ENCODE assay signal across 8 cellular contexts in the genomic region with DNA sequence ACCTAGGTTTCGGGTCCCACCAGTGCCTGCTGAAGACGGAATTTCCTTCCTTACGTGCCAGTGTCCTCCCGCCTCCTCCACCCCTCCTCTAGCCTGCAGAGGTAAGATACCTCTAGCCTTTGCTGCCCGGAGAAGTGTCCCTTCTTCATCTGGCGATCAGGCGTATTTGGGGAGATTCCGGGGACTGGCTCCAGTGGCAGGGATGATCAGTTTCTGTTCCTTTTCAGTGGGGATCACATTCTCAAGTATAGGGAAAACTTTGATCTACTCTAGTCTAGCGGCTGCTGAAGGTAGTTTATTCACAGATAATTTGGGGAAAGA. TPM values are rescaled to one million over a fixed set of nuclear protein-coding genes. Genes with fewer than 3 reads are reported as not detected.
A peak's percentile ranks its signal among the peaks of the same experiment; 100 is the strongest.
DNase-seq lines count a peak whose midpoint lies in the region; ATAC-seq and TF ChIP-seq lines count a peak whose summit lies in the region.

No MANE protein-coding gene starts in this region.

- CTCF ChIA-PET in HEK293 (lab: Yijun Ruan, JAX): interaction anchor here (0.6 to 1.8 kb wide), 4 partner anchors 70 to 225 kb away, joined by 3 to 6 read pairs (median 3); no protein-coding TSS in a partner anchor

- no peaks in the 10 kb centered on the region for H3K36me3 ChIP-seq in CD4-positive, CD25-positive, alpha-beta regulatory T cell (ENCODE audit: control insufficient read depth, insufficient read depth, low read length)
- H3K36me3 ChIP-seq in HEK293 (ENCODE audit: control insufficient read depth in 2 of 2, insufficient read depth in 1 of 2, low read length in 2 of 2) (no peaks in the 10 kb centered on the region), SJSA1 (peaks cover 5% of the 10 kb centered on the region), esophagus (ENCODE audit: control insufficient read depth in 2 of 2, insufficient read depth in 2 of 2, low read length in 1 of 2) (no peaks in the 10 kb centered on the region), neutrophil (no peaks in the 10 kb centered on the region)

- H3K27me3 ChIP-seq in CD4-positive, CD25-positive, alpha-beta regulatory T cell (ENCODE audit: control insufficient read depth, insufficient read depth, low read length): no peaks in the 10 kb centered on the region
- H3K27me3 ChIP-seq in SJSA1 (replicated peaks) (no peaks in the 10 kb centered on the region), esophagus (ENCODE audit: control insufficient read depth in 1 of 2, insufficient read depth in 2 of 2, low read length in 2 of 2) (no peaks in the 10 kb centered on the region), neutrophil (no peaks in the 10 kb centered on the region)

- no peaks in the 10 kb centered on the region for H3K9me3 ChIP-seq in CD4-positive, CD25-positive, alpha-beta regulatory T cell (ENCODE audit: control insufficient read depth in 2 of 2, low read length in 2 of 2)
- H3K9me3 ChIP-seq in HEK293 (ENCODE audit: control insufficient read depth, insufficient read depth, low read depth, low read length) (no peaks in the 10 kb centered on the region), SJSA1 (replicated peaks) (no peaks in the 10 kb centered on the region), esophagus (ENCODE audit: control insufficient read depth in 2 of 2, insufficient read depth in 1 of 2, low read depth in 1 of 2, low read length in 1 of 2) (no peaks in the 10 kb centered on the region), neutrophil (no peaks in the 10 kb centered on the region)

- no peaks in the 10 kb centered on the region for H3K9me3 Mint-ChIP-seq in CD4-positive, CD25-positive, alpha-beta regulatory T cell

- H3K27me3 Mint-ChIP-seq in CD4-positive, CD25-positive, alpha-beta regulatory T cell: peaks cover 4% of the 10 kb centered on the region

- peak overlapping the region; percentile 94 for H3K4me3 ChIP-seq in CD4-positive, CD25-positive, alpha-beta regulatory T cell (ENCODE audit: low read depth, low read length)
- H3K4me3 ChIP-seq in HEK293 (ENCODE audit: low read depth, low read length): peak overlapping the region; percentile 100
- H3K4me3 ChIP-seq in SJSA1: peak overlapping the region; percentile 83
- H3K4me3 ChIP-seq in esophagus (ENCODE audit: low read depth in 1 of 2, low read length in 2 of 2): peak overlapping the region; percentile 90 to 99
- H3K4me3 ChIP-seq in neutrophil (ENCODE audit: low read depth in 1 of 2, low read length in 1 of 2): peak overlapping the region; percentile 81 to 83

- ATAC-seq in CD4-positive, CD25-positive, alpha-beta regulatory T cell (ENCODE audit: low read depth in 2 of 2): no peak

- H3K4me3 Mint-ChIP-seq in CD4-positive, CD25-positive, alpha-beta regulatory T cell: peak overlapping the region; percentile 88 to 98 (median 92)

- DNase-seq in CD4-positive, CD25-positive, alpha-beta regulatory T cell: no peak
- DNase-seq in SJSA1 (ENCODE audit: low read depth in 1 of 2, low spot score in 2 of 2) (no peak), HK-2 (ENCODE audit: unreplicated experiment) (no peak), COLO829 (ENCODE audit: low spot score) (no peak), 8988T (no peak)

- peaks cover 44 to 74% (median 51%) of the 10 kb centered on the region in 4 donors for H3K4me1 Mint-ChIP-seq in CD4-positive, CD25-positive, alpha-beta regulatory T cell

- peak overlapping the region; percentile 82 to 96 (median 95) for H3K27ac Mint-ChIP-seq in CD4-positive, CD25-positive, alpha-beta regulatory T cell

- peak overlapping the region; percentile 93 for H3K27ac ChIP-seq in CD4-positive, CD25-positive, alpha-beta regulatory T cell (ENCODE audit: insufficient read depth, low read length, poor library complexity, severe bottlenecking)
- H3K27ac ChIP-seq in HEK293 (ENCODE audit: extremely low read depth, low read depth, low read length) (peak overlapping the region; percentile 93), SJSA1 (peak overlapping the region; percentile 79), esophagus (ENCODE audit: low read depth in 2 of 2, low read length in 1 of 2) (peak overlapping the region; percentile 99), neutrophil (peak overlapping the region; percentile 92)

- POLR2A ChIA-PET in HEK293 (lab: Yijun Ruan, JAX): interaction anchor here (0.7 to 2.9 kb wide), 6 partner anchors 11 to 140 kb away, joined by 3 to 29 read pairs (median 4); partner anchors contain the start of genes TOR1AIP1 and TOR1AIP2

- TF ChIP-seq CTCF in HEK293 (tag by site-specific recombination; IDR thresholded peaks at IDR 0.05) (no peak), neutrophil (IDR thresholded peaks at IDR 0.05) (no peak)

- H3K4me1 ChIP-seq in CD4-positive, CD25-positive, alpha-beta regulatory T cell (ENCODE audit: control insufficient read depth, insufficient read depth, low read length, poor library complexity, severe bottlenecking): peaks cover 46% of the 10 kb centered on the region
- H3K4me1 ChIP-seq in HEK293 (ENCODE audit: control insufficient read depth, insufficient read depth, low read length) (peaks cover 4% of the 10 kb centered on the region; the same call in 1 of the 2 replicates), SJSA1 (replicated peaks) (peaks cover 14% of the 10 kb centered on the region), esophagus (ENCODE audit: control insufficient read depth in 2 of 2, insufficient read depth in 2 of 2, low read length in 1 of 2) (peaks cover 0 to 2% of the 10 kb centered on the region in 2 donors), neutrophil (ENCODE audit: control insufficient read depth in 1 of 2, insufficient read depth in 1 of 2, low read depth in 1 of 2, low read length in 1 of 2) (peaks cover 49 to 62% of the 10 kb centered on the region in 2 experiments)

- no peaks in the 10 kb centered on the region for H3K36me3 Mint-ChIP-seq in CD4-positive, CD25-positive, alpha-beta regulatory T cell

- WGBS in esophagus, 2 donors: 0% methylated on average over 9 of the region's 9 CpGs

TF ChIP-seq in HEK293, 187 proteins besides CTCF, POLR2A, EP300 and RAD21 (continues in another document):
- no peak for TF ChIP-seq ZNF354C (tag by site-specific recombination; IDR thresholded peaks at IDR 0.05; ENCODE audit: borderline replicate concordance, low read depth)
- TF ChIP-seq, protein P1, sequence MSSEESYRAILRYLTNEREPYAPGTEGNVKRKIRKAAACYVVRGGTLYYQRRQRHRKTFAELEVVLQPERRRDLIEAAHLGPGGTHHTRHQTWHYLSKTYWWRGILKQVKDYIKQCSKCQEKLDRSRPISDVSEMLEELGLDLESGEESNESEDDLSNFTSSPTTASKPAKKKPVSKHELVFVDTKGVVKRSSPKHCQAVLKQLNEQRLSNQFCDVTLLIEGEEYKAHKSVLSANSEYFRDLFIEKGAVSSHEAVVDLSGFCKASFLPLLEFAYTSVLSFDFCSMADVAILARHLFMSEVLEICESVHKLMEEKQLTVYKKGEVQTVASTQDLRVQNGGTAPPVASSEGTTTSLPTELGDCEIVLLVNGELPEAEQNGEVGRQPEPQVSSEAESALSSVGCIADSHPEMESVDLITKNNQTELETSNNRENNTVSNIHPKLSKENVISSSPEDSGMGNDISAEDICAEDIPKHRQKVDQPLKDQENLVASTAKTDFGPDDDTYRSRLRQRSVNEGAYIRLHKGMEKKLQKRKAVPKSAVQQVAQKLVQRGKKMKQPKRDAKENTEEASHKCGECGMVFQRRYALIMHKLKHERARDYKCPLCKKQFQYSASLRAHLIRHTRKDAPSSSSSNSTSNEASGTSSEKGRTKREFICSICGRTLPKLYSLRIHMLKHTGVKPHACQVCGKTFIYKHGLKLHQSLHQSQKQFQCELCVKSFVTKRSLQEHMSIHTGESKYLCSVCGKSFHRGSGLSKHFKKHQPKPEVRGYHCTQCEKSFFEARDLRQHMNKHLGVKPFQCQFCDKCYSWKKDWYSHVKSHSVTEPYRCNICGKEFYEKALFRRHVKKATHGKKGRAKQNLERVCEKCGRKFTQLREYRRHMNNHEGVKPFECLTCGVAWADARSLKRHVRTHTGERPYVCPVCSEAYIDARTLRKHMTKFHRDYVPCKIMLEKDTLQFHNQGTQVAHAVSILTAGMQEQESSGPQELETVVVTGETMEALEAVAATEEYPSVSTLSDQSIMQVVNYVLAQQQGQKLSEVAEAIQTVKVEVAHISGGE (tag by site-specific recombination; conservative IDR thresholded peaks at IDR 0.05; ENCODE audit: low read depth): 0 out of 2 replicates have a peak, but pooled peaks have one; percentile 7
- peak; percentile 80 for TF ChIP-seq ZNF335 (tag by site-specific recombination; conservative IDR thresholded peaks at IDR 0.05)
- TF ChIP-seq, protein P2, sequence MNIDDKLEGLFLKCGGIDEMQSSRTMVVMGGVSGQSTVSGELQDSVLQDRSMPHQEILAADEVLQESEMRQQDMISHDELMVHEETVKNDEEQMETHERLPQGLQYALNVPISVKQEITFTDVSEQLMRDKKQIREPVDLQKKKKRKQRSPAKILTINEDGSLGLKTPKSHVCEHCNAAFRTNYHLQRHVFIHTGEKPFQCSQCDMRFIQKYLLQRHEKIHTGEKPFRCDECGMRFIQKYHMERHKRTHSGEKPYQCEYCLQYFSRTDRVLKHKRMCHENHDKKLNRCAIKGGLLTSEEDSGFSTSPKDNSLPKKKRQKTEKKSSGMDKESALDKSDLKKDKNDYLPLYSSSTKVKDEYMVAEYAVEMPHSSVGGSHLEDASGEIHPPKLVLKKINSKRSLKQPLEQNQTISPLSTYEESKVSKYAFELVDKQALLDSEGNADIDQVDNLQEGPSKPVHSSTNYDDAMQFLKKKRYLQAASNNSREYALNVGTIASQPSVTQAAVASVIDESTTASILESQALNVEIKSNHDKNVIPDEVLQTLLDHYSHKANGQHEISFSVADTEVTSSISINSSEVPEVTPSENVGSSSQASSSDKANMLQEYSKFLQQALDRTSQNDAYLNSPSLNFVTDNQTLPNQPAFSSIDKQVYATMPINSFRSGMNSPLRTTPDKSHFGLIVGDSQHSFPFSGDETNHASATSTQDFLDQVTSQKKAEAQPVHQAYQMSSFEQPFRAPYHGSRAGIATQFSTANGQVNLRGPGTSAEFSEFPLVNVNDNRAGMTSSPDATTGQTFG (tag by site-specific recombination; IDR thresholded peaks at IDR 0.05; ENCODE audit: borderline replicate concordance): no peak
- TF ChIP-seq ZNF791 (tag by site-specific recombination; IDR thresholded peaks at IDR 0.05): no peak

RNA-seq across cellular contexts. Expression of gene CEP350, which starts 0.7 kb away (rescaled TPM):
- total RNA-seq in CD4-positive, CD25-positive, alpha-beta regulatory T cell: 69.9 TPM
- polyA plus RNA-seq in CD4-positive, CD25-positive, alpha-beta regulatory T cell: 10 to 100 TPM; 20.4 to 29.4 (median 25.5) TPM
- total RNA-seq in SJSA1 (2014; rRNA removed; shearing (Covaris generic)): 25.6 and 42.9 TPM in 2 replicates
- polyA plus RNA-seq in esophagus: 1 to 10 TPM; 5.0 to 5.2 TPM
